24 cellular contexts compared by ENCODE assay signal in genomic region chr11:17914957-17915356, GRCh38.
"Had no signal": no experiment of that assay in that cellular context is flagged by ENCODE, and none has a peak within 500 bp of the region (broad histone marks: within the 10 kb centered on the region; RNA-seq: fewer than 3 reads in every experiment).

No MANE protein-coding gene starts in this region.

- H3K27ac ChIP-seq: neural progenitor cell, ovary, parathyroid adenoma, psoas muscle, sigmoid colon, stomach, thoracic aorta, thyroid gland, tibial nerve, upper lobe of left lung, vagina had no signal

- H3K9ac ChIP-seq: neural progenitor cell, parathyroid adenoma had no signal

- DNase-seq: naive thymus-derived CD4-positive, alpha-beta T cell; natural killer cell; occipital lobe; ovary; posterior cingulate gyrus; psoas muscle; right cardiac atrium; sigmoid colon; small intestine; stimulated activated CD4-positive, alpha-beta T cell treated with anti-CD3 and anti-CD28 coated beads, Interleukin-15, amount 100 ng/mL, for 24 hours; stimulated activated CD4-positive, alpha-beta T cell treated with anti-CD3 and anti-CD28 coated beads, Interleukin-2, amount 100 ng/mL, for 24 hours; stimulated activated CD4-positive, alpha-beta T cell treated with anti-CD3 and anti-CD28 coated beads, Interleukin-2, amount 100 ng/mL, for 48 hours; stimulated activated CD4-positive, alpha-beta T cell treated with anti-CD3 and anti-CD28 coated beads, Interleukin-4, amount 100 ng/mL, for 24 hours; stimulated activated naive B cell treated with anti-CD40 and anti-IgM and Interleukin-4, amounts not matched to agents 10 μg/mL and 1 μg/mL and 100 μg/mL, for 72 hours; stimulated activated naive CD4-positive, alpha-beta T cell treated with Interleukin-2 at 50 U/mL for 16 hours; stomach; thyroid gland; upper lobe of left lung had no signal

- FAIRE-seq: small intestine, urothelium cell line had no signal

- H3K27me3 ChIP-seq: neural progenitor cell, ovary, sigmoid colon, stomach, thyroid gland, tibial nerve, upper lobe of left lung, vagina had no signal

- H3K36me3 ChIP-seq: neural progenitor cell, ovary, thoracic aorta, thyroid gland, vagina had no signal

- H3K9me3 ChIP-seq: ovary, psoas muscle, sigmoid colon, stomach, thoracic aorta, thyroid gland, tibial nerve, upper lobe of left lung, vagina had no signal

- H3K4me3 ChIP-seq: neural progenitor cell, ovary, psoas muscle, sigmoid colon, stomach, thoracic aorta, thyroid gland, tibial nerve, upper lobe of left lung, vagina had no signal

- H2AFZ ChIP-seq: neural progenitor cell, parathyroid adenoma had no signal

- ATAC-seq: naive thymus-derived CD4-positive, alpha-beta T cell; natural killer cell; right cardiac atrium; stimulated activated naive B cell treated with anti-CD40 and anti-IgM and Interleukin-4, amounts not matched to agents 10 μg/mL and 1 μg/mL and 100 μg/mL, for 72 hours had no signal

- H3K4me1 ChIP-seq: parathyroid adenoma, psoas muscle, sigmoid colon, stomach, thyroid gland, tibial nerve, upper lobe of left lung, vagina had no signal

- H3K4me2 ChIP-seq: neural progenitor cell had no signal
